ENCODE assay signal across 12 cellular contexts in the genomic region with DNA sequence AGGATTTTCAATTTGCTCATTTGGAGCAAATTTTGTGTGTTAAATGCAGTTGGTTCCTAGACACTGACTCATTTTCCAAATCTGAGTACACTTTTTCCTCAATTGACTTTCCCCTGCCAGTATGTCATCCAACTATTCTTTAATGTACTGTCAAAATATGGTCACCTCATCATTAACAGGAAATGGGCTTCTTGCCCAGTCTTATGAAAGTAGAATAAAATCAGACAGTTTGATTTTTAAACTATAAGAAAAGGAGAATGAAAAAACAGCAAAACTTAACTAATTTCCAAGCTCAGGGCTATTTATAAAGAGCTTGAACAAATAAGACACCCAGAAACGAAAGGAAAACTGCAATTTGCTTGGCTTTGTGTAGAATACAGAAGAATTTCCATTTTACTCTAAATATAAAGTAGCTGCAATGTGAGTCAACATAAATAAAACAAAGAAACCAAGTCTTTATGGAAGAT. TPM values are rescaled to one million over a fixed set of nuclear protein-coding genes. Genes with fewer than 3 reads are reported as not detected.
DNase-seq lines count a peak whose midpoint lies in the region; ATAC-seq and TF ChIP-seq lines count a peak whose summit lies in the region.
"Had no signal": no experiment of that assay in that cellular context is flagged by ENCODE, and none has a peak within 500 bp of the region (broad histone marks: within the 10 kb centered on the region; RNA-seq: fewer than 3 reads in every experiment).

No MANE protein-coding gene starts in this region.

- WGBS in esophagus squamous epithelium, 2 donors: 30 to 44% methylated on average over 1 of the region's 1 CpG
- 38 to 70% (median 50%) methylated on average over 1 of the region's 1 CpG for WGBS in spleen, 5 donors

- H3K36me3 ChIP-seq in esophagus squamous epithelium: no peaks in the 10 kb centered on the region
- H3K36me3 ChIP-seq in skeletal muscle satellite cell (ENCODE audit: insufficient read depth, low read length): no peaks in the 10 kb centered on the region
- H3K36me3 ChIP-seq in spleen: no peaks in the 10 kb centered on the region
- H3K36me3 ChIP-seq: prostate gland had no signal

- no peak for ATAC-seq in SK-N-SH treated with all-trans-retinoic acid at 6 μM for 48 hours

- peak overlapping the region; percentile 68 for H3K9ac ChIP-seq in skeletal muscle satellite cell (ENCODE audit: low read depth, low read length)

- peak overlapping the region; percentile 55 for H3K4me2 ChIP-seq in skeletal muscle satellite cell (ENCODE audit: low read length)

- H3K9me3 Mint-ChIP-seq in HFFc6: no peaks in the 10 kb centered on the region
- no peaks in the 10 kb centered on the region for H3K9me3 Mint-ChIP-seq in activated T-helper 1 cell treated with anti-CD3 and anti-CD28 coated beads, Interleukin-12 subunit alpha, Interleukin-12 subunit beta, Interleukin-2, Interleukin-4 antibody, amounts not matched to agents 30 ng/mL and 10 ng/mL and 1 ng/mL, durations not matched to agents 14 hours and 24 hours and 36 hours
- H3K9me3 Mint-ChIP-seq: activated naive CD4-positive, alpha-beta T cell treated with anti-CD3 and anti-CD28 coated beads, Interleukin-2, amount 50 U/mL, for 24 hours had no signal

- H3K27me3 Mint-ChIP-seq in HFFc6 (ENCODE audit: insufficient read depth): no peaks in the 10 kb centered on the region; the same call in 1 of the 2 replicates
- peaks cover 2% of the 10 kb centered on the region for H3K27me3 Mint-ChIP-seq in activated T-helper 1 cell treated with anti-CD3 and anti-CD28 coated beads, Interleukin-12 subunit alpha, Interleukin-12 subunit beta, Interleukin-2, Interleukin-4 antibody, amounts not matched to agents 30 ng/mL and 10 ng/mL and 1 ng/mL, durations not matched to agents 14 hours and 24 hours and 36 hours (ENCODE audit: insufficient read depth)
- H3K27me3 Mint-ChIP-seq: activated naive CD4-positive, alpha-beta T cell treated with anti-CD3 and anti-CD28 coated beads, Interleukin-2, amount 50 U/mL, for 24 hours had no signal

- TF ChIP-seq POLR2A in esophagus squamous epithelium (IDR thresholded peaks at IDR 0.05) (no peak), spleen (IDR thresholded peaks at IDR 0.05) (no peak)

- H3K4me3 ChIP-seq in esophagus squamous epithelium: no peak overlapping the region
- H3K4me3 ChIP-seq in skeletal muscle satellite cell (ENCODE audit: low read length): no peak overlapping the region
- no peak overlapping the region for H3K4me3 ChIP-seq in spleen
- H3K4me3 ChIP-seq: prostate gland had no signal

- peaks cover 0 to 69% (median 0%) of the 10 kb centered on the region in 4 donors for H3K27me3 ChIP-seq in esophagus squamous epithelium
- H3K27me3 ChIP-seq in skeletal muscle satellite cell (ENCODE audit: control insufficient read depth, insufficient read depth, low read length): no peaks in the 10 kb centered on the region
- peaks cover 0 to 4% (median 0%) of the 10 kb centered on the region in 7 donors for H3K27me3 ChIP-seq in spleen (replicated peaks in 1 of 7)

- peaks cover 0 to 22% (median 7%) of the 10 kb centered on the region in 3 donors for H3K4me1 ChIP-seq in esophagus squamous epithelium
- peaks cover 58% of the 10 kb centered on the region for H3K4me1 ChIP-seq in skeletal muscle satellite cell (ENCODE audit: control insufficient read depth, insufficient read depth, low read length)
- no peaks in the 10 kb centered on the region for H3K4me1 ChIP-seq in spleen
- H3K4me1 ChIP-seq: prostate gland had no signal

- DNase-seq in HFFc6 (peak; percentile 43), esophagus squamous epithelium (lab: John Stamatoyannopoulos, UW) (no peak), spleen (no peak), NCI-H748 treated with DMSO at 0.1 percent for 48 hours (lab: John Stamatoyannopoulos, UW) (no peak)
- no peak for DNase-seq in activated effector memory CD4-positive, alpha-beta T cell treated with anti-CD3 and anti-CD28 coated beads, Interleukin-2, amount 50 U/mL, for 16 hours
- no peak for DNase-seq in activated T-helper 1 cell treated with anti-CD3 and anti-CD28 coated beads, Interleukin-12 subunit alpha, Interleukin-12 subunit beta, Interleukin-2, Interleukin-4 antibody, amounts not matched to agents 30 ng/mL and 10 ng/mL and 1 ng/mL, durations not matched to agents 14 hours and 24 hours and 36 hours (ENCODE audit: low spot score)
- DNase-seq: effector CD4-positive, alpha-beta T cell; MV-4-11 had no signal

- peaks cover 75% of the 10 kb centered on the region for H3K4me1 Mint-ChIP-seq in HFFc6 (ENCODE audit: low read depth)
- H3K4me1 Mint-ChIP-seq in activated T-helper 1 cell treated with anti-CD3 and anti-CD28 coated beads, Interleukin-12 subunit alpha, Interleukin-12 subunit beta, Interleukin-2, Interleukin-4 antibody, amounts not matched to agents 30 ng/mL and 10 ng/mL and 1 ng/mL, durations not matched to agents 14 hours and 24 hours and 36 hours (ENCODE audit: low read depth): peaks cover 8% of the 10 kb centered on the region

- intact Hi-C loops in esophagus squamous epithelium (cut with DNase I) (no loop called here), spleen (cut with DNase I; ENCODE audit: low total_unique reads) (no loop called here)
- intact Hi-C loops in activated T-helper 1 cell treated with anti-CD3 and anti-CD28 coated beads, Interleukin-12 subunit alpha, Interleukin-12 subunit beta, Interleukin-2, Interleukin-4 antibody, amounts not matched to agents 30 ng/mL and 10 ng/mL and 1 ng/mL, durations not matched to agents 14 hours and 24 hours and 36 hours (cut with micrococcal nuclease): loop anchor here (2.0 kb wide), 1 partner anchor 43 kb away; a partner anchor contains a TSS

- peak overlapping the region; percentile 63 for H3K4me3 Mint-ChIP-seq in HFFc6
- no peak overlapping the region for H3K4me3 Mint-ChIP-seq in activated T-helper 1 cell treated with anti-CD3 and anti-CD28 coated beads, Interleukin-12 subunit alpha, Interleukin-12 subunit beta, Interleukin-2, Interleukin-4 antibody, amounts not matched to agents 30 ng/mL and 10 ng/mL and 1 ng/mL, durations not matched to agents 14 hours and 24 hours and 36 hours
- H3K4me3 Mint-ChIP-seq: activated naive CD4-positive, alpha-beta T cell treated with anti-CD3 and anti-CD28 coated beads, Interleukin-2, amount 50 U/mL, for 24 hours had no signal

- H3K9me3 ChIP-seq in esophagus squamous epithelium (no peaks in the 10 kb centered on the region), skeletal muscle satellite cell (replicated peaks; ENCODE audit: low read length) (no peaks in the 10 kb centered on the region), spleen (no peaks in the 10 kb centered on the region)
- H3K9me3 ChIP-seq: prostate gland had no signal

- TF ChIP-seq CTCF in HFFc6 (IDR thresholded peaks at IDR 0.05) (no peak), esophagus squamous epithelium (IDR thresholded peaks at IDR 0.05) (no peak), spleen (IDR thresholded peaks at IDR 0.05 in 8 of 11, conservative IDR thresholded peaks at IDR 0.05 in 3 of 11) (no peak)

- peak overlapping the region; percentile 86 for H3K27ac Mint-ChIP-seq in HFFc6
- H3K27ac Mint-ChIP-seq in activated T-helper 1 cell treated with anti-CD3 and anti-CD28 coated beads, Interleukin-12 subunit alpha, Interleukin-12 subunit beta, Interleukin-2, Interleukin-4 antibody, amounts not matched to agents 30 ng/mL and 10 ng/mL and 1 ng/mL, durations not matched to agents 14 hours and 24 hours and 36 hours: no peak overlapping the region
- H3K27ac Mint-ChIP-seq: activated naive CD4-positive, alpha-beta T cell treated with anti-CD3 and anti-CD28 coated beads, Interleukin-2, amount 50 U/mL, for 24 hours had no signal

- peaks cover 1% of the 10 kb centered on the region for H3K36me3 Mint-ChIP-seq in HFFc6 (ENCODE audit: low read depth)
- H3K36me3 Mint-ChIP-seq in activated T-helper 1 cell treated with anti-CD3 and anti-CD28 coated beads, Interleukin-12 subunit alpha, Interleukin-12 subunit beta, Interleukin-2, Interleukin-4 antibody, amounts not matched to agents 30 ng/mL and 10 ng/mL and 1 ng/mL, durations not matched to agents 14 hours and 24 hours and 36 hours (ENCODE audit: low read depth): no peaks in the 10 kb centered on the region
- H3K36me3 Mint-ChIP-seq: activated naive CD4-positive, alpha-beta T cell treated with anti-CD3 and anti-CD28 coated beads, Interleukin-2, amount 50 U/mL, for 24 hours had no signal

- peak overlapping the region in 3 of 4 donors; percentile 1 to 77 (median 16) for H3K27ac ChIP-seq in esophagus squamous epithelium
- H3K27ac ChIP-seq in spleen: no peak overlapping the region
- H3K27ac ChIP-seq: prostate gland had no signal

TF ChIP-seq in SK-N-SH treated with all-trans-retinoic acid at 6 μM for 48 hours, 23 proteins besides CTCF, POLR2A, EP300 and RAD21 (continues in another document):
- TF ChIP-seq TOX (CRISPR knock-in tag; IDR thresholded peaks at IDR 0.05; ENCODE audit: borderline replicate concordance) (peak; percentile 47; the same call in 1 of the 2 replicates), ISL1 (CRISPR knock-in tag; IDR thresholded peaks at IDR 0.05) (peak; percentile 81)

RNA-seq across cellular contexts. Expression of a gene that starts 43.7 kb away (rescaled TPM):
- total RNA-seq in HFFc6 (2021; fragmentation: NEBNext Ultra II Directional; extraction: Animal tissue kit (Norgen Biotek cat#: 25700)): 10 to 100 TPM; 23.1 to 30.3 (median 28.9) TPM
- total RNA-seq in esophagus squamous epithelium: 10 to 100 TPM in 1 of 4 donors, 1 to 10 TPM in 3; 1.5 to 17.2 (median 5.9) TPM
- 32.8 and 36.0 TPM in 2 replicates for total RNA-seq in skeletal muscle satellite cell (2012; rRNA removed)
- 1 to 10 TPM; 1.7 to 3.9 (median 2.2) TPM for total RNA-seq in spleen
- 1 to 10 TPM in 2 of 3 donors, under 1 TPM in 1; 0.89 to 2.6 (median 1.7) TPM for polyA plus RNA-seq in spleen
- total RNA-seq in activated T-helper 1 cell treated with anti-CD3 and anti-CD28 coated beads, Interleukin-12 subunit alpha, Interleukin-12 subunit beta, Interleukin-2, Interleukin-4 antibody, amounts not matched to agents 30 ng/mL and 10 ng/mL and 1 ng/mL, durations not matched to agents 14 hours and 24 hours and 36 hours: 3.0 and 3.8 TPM in 2 replicates

RNA-seq across cellular contexts. Expression of a gene that starts 51.6 kb away (rescaled TPM):
- 10 to 100 TPM; 32.6 to 46.8 (median 43.0) TPM for total RNA-seq in HFFc6 (2021; fragmentation: NEBNext Ultra II Directional; extraction: Animal tissue kit (Norgen Biotek cat#: 25700))
- total RNA-seq in esophagus squamous epithelium: 10 to 100 TPM in 2 of 4 donors, 1 to 10 TPM in 2; 4.1 to 10.9 (median 9.8) TPM
- total RNA-seq in skeletal muscle satellite cell (2012; rRNA removed): 46.1 and 51.3 TPM in 2 replicates
- 10 to 100 TPM; 12.0 to 20.2 (median 16.8) TPM for total RNA-seq in spleen
- 1 to 10 TPM; 6.0 to 7.3 (median 7.1) TPM for polyA plus RNA-seq in spleen
- total RNA-seq in activated T-helper 1 cell treated with anti-CD3 and anti-CD28 coated beads, Interleukin-12 subunit alpha, Interleukin-12 subunit beta, Interleukin-2, Interleukin-4 antibody, amounts not matched to agents 30 ng/mL and 10 ng/mL and 1 ng/mL, durations not matched to agents 14 hours and 24 hours and 36 hours: 38.0 and 40.2 TPM in 2 replicates

Comparison
In these comparisons a context has a peak if more than half of its experiments do, and no peak if none do; other contexts are left out.
1. H3K27ac ChIP-seq: peak in esophagus squamous epithelium (3 of 4); none in spleen (0 of 8).